ENCODE assay signal across 12 cellular contexts in the genomic region with DNA sequence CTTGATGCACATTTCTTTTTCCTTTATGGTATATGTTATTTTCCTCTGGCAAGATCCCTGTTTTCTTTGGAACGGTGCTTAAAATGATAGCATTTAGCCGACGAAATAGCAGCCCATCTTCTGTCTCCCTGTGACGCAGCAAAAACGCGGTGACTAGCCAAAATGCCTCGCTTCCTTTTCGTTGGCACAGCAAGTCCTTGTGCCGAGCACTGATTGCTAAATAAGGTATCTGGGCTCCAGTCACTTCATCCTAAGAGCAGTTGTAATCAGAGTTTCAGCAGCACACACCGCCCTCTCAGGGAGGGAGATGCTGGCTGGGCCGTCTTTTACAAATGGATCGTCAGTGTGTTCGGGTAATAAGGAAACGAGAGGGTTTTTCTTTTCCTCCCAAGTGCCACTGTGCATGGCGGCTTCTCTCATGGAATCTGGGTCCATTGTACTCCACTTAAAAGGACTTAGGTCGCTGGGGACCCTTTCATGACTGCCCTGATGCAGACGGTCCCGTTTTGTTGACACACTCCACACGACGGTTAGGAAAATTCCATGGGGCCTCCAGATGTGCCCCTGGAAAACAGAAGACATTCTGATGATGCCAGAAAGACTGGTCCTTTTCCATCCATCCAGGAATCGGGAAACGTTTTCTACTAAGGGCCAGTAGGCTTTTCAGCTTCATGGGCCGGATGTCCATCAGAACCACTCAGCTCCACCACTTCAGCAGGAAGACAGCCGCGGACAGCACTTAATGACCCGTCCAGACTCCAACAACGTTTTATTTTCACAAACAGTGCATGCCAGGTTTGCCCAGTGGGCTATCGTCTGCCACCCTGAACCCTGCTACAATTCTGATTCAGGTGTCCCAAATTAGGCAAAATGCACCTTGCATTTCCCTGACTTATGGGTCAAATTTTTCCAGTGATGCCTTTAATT.
DNase-seq lines count a peak whose midpoint lies in the region; ATAC-seq and TF ChIP-seq lines count a peak whose summit lies in the region.
"Had no signal": no experiment of that assay in that cellular context is flagged by ENCODE, and none has a peak within 500 bp of the region (broad histone marks: within the 10 kb centered on the region; RNA-seq: fewer than 3 reads in every experiment).

No MANE protein-coding gene starts in this region.

- no peaks in the 10 kb centered on the region for H3K9me3 Mint-ChIP-seq in neural crest cell
- H3K9me3 Mint-ChIP-seq: central memory CD8-positive, alpha-beta T cell; stimulated activated memory B cell treated with anti-CD40 and anti-IgM and Interleukin-4, amounts not matched to agents 10 μg/mL and 1 μg/mL and 100 μg/mL, for 72 hours had no signal

- no peak for ATAC-seq in foreskin keratinocyte
- no peak for ATAC-seq in GM21786 (IDR thresholded peaks at IDR 0.05; ENCODE audit: unreplicated experiment)
- ATAC-seq: stimulated activated memory B cell treated with anti-CD40 and anti-IgM and Interleukin-4, amounts not matched to agents 10 μg/mL and 1 μg/mL and 100 μg/mL, for 72 hours had no signal

- no peaks in the 10 kb centered on the region for H3K27me3 Mint-ChIP-seq in neural crest cell (ENCODE audit: low read depth)
- H3K27me3 Mint-ChIP-seq: activated CD4-positive, alpha-beta T cell treated with anti-CD3 and anti-CD28 coated beads, Interleukin-2, amount 10 ng/mL, durations not matched to agents 7 days and 5 days; stimulated activated memory B cell treated with anti-CD40 and anti-IgM and Interleukin-4, amounts not matched to agents 10 μg/mL and 1 μg/mL and 100 μg/mL, for 72 hours had no signal

- peak overlapping the region; percentile 94 for H3K27ac ChIP-seq in foreskin keratinocyte

- no peaks in the 10 kb centered on the region for H3K36me3 Mint-ChIP-seq in neural crest cell (ENCODE audit: low read depth)
- H3K36me3 Mint-ChIP-seq: stimulated activated memory B cell treated with anti-CD40 and anti-IgM and Interleukin-4, amounts not matched to agents 10 μg/mL and 1 μg/mL and 100 μg/mL, for 72 hours had no signal

- TF ChIP-seq CTCF in foreskin keratinocyte (conservative IDR thresholded peaks at IDR 0.05) (no peak), neural crest cell (conservative IDR thresholded peaks at IDR 0.05) (no peak)

- peaks cover 71% of the 10 kb centered on the region for H3K4me1 Mint-ChIP-seq in neural crest cell
- H3K4me1 Mint-ChIP-seq: activated CD4-positive, alpha-beta T cell treated with anti-CD3 and anti-CD28 coated beads, Interleukin-2, amount 10 ng/mL, durations not matched to agents 7 days and 5 days; central memory CD8-positive, alpha-beta T cell; stimulated activated memory B cell treated with anti-CD40 and anti-IgM and Interleukin-4, amounts not matched to agents 10 μg/mL and 1 μg/mL and 100 μg/mL, for 72 hours had no signal

- no peaks in the 10 kb centered on the region for H3K27me3 ChIP-seq in foreskin keratinocyte
- H3K27me3 ChIP-seq: BE2C had no signal

- peak; percentile 77 for DNase-seq in Ammon's horn (ENCODE audit: low spot score)
- DNase-seq in anterior cingulate cortex (lab: John Stamatoyannopoulos, UW), result peak in 52 of 58 donors; percentile 13 to 82 (median 50)
- no peak for DNase-seq in foreskin keratinocyte
- DNase-seq in neural crest cell (ENCODE audit: low read depth, low spot score), result peak; percentile 20
- no peak for DNase-seq in activated CD4-positive, alpha-beta T cell treated with anti-CD3 and anti-CD28 coated beads, Interleukin-2, amount 50 U/mL, for 48 hours
- DNase-seq in NCI-H226, result no peak
- no peak for DNase-seq in activated naive CD4-positive, alpha-beta T cell treated with anti-CD3 and anti-CD28 coated beads, Interleukin-2, amount 50 U/mL, for 16 hours
- DNase-seq: activated CD4-positive, alpha-beta T cell treated with anti-CD3 and anti-CD28 coated beads, Interleukin-2, amount 10 ng/mL, durations not matched to agents 7 days and 5 days; BE2C had no signal

- peak overlapping the region; percentile 76 for H3K4me3 Mint-ChIP-seq in neural crest cell
- H3K4me3 Mint-ChIP-seq: activated CD4-positive, alpha-beta T cell treated with anti-CD3 and anti-CD28 coated beads, Interleukin-2, amount 10 ng/mL, durations not matched to agents 7 days and 5 days; central memory CD8-positive, alpha-beta T cell; stimulated activated memory B cell treated with anti-CD40 and anti-IgM and Interleukin-4, amounts not matched to agents 10 μg/mL and 1 μg/mL and 100 μg/mL, for 72 hours had no signal

- peaks cover 15% of the 10 kb centered on the region for H3K4me1 ChIP-seq in foreskin keratinocyte
- H3K4me1 ChIP-seq: BE2C had no signal

- H3K27ac Mint-ChIP-seq in neural crest cell (ENCODE audit: unreplicated experiment), result peak overlapping the region; percentile 98
- H3K27ac Mint-ChIP-seq: activated CD4-positive, alpha-beta T cell treated with anti-CD3 and anti-CD28 coated beads, Interleukin-2, amount 10 ng/mL, durations not matched to agents 7 days and 5 days; stimulated activated memory B cell treated with anti-CD40 and anti-IgM and Interleukin-4, amounts not matched to agents 10 μg/mL and 1 μg/mL and 100 μg/mL, for 72 hours had no signal

Comparison
In these comparisons a context has a peak if more than half of its experiments do, and no peak if none do; other contexts are left out.
1. DNase-seq: peak in Ammon's horn (single experiment), anterior cingulate cortex (52 of 58) and neural crest cell (single experiment); none in foreskin keratinocyte (0 of 2), activated CD4-positive, alpha-beta T cell treated with anti-CD3 and anti-CD28 coated beads, Interleukin-2, amount 50 U/mL, for 48 hours (0 of 2), NCI-H226 (single experiment) and activated naive CD4-positive, alpha-beta T cell treated with anti-CD3 and anti-CD28 coated beads, Interleukin-2, amount 50 U/mL, for 16 hours (single experiment).